In genomic region chr3:71454513-71455423, GRCh38 we compare ENCODE assay signal across 18 cellular contexts.
DNase-seq lines count a peak whose midpoint lies in the region; ATAC-seq and TF ChIP-seq lines count a peak whose summit lies in the region.
"Had no signal": no experiment of that assay in that cellular context is flagged by ENCODE, and none has a peak within 500 bp of the region (broad histone marks: within the 10 kb centered on the region; RNA-seq: fewer than 3 reads in every experiment).

No MANE protein-coding gene starts in this region.

- TF ChIP-seq EP300 in esophagus muscularis mucosa (IDR thresholded peaks at IDR 0.05): no peak

- no peak overlapping the region for H3K27ac ChIP-seq in BLaER1 treated with 17β-estradiol and CSF1 and Interleukin-3, amounts not matched to agents 10 nM and 100 nM
- peak overlapping the region; percentile 86 for H3K27ac ChIP-seq in DOHH2 (ENCODE audit: low read depth, low read length)
- H3K27ac ChIP-seq in VCaP: peak overlapping the region; percentile 92
- H3K27ac ChIP-seq in esophagus muscularis mucosa (replicated peaks in 1 of 4): no peak overlapping the region
- no peak overlapping the region for H3K27ac ChIP-seq in left ventricle myocardium inferior (replicated peaks)
- H3K27ac ChIP-seq: esophagus squamous epithelium, uterus had no signal

- no peak overlapping the region for H3K9ac ChIP-seq in BLaER1 treated with 17β-estradiol and CSF1 and Interleukin-3, amounts not matched to agents 10 nM and 100 nM

- H3K27me3 ChIP-seq in BLaER1 treated with 17β-estradiol and CSF1 and Interleukin-3, amounts not matched to agents 10 nM and 100 nM: peaks cover 37 to 57% (median 46%) of the 10 kb centered on the region in 11 experiments
- H3K27me3 ChIP-seq in DOHH2 (ENCODE audit: control insufficient read depth, low read length) (no peaks in the 10 kb centered on the region), esophagus muscularis mucosa (no peaks in the 10 kb centered on the region), left ventricle myocardium inferior (ENCODE audit: low read depth) (no peaks in the 10 kb centered on the region)
- H3K27me3 ChIP-seq: colonic mucosa, esophagus squamous epithelium, uterus had no signal

- H3K4me2 ChIP-seq in BLaER1 treated with 17β-estradiol and CSF1 and Interleukin-3, amounts not matched to agents 10 nM and 100 nM: peak overlapping the region in 8 of 11 experiments; percentile 5 to 71 (median 54); a peak in 11 of 22 replicates
- H3K4me2 ChIP-seq in DOHH2 (ENCODE audit: low read length): peak overlapping the region; percentile 96

- no peak overlapping the region for H3K4me3 ChIP-seq in BLaER1 treated with 17β-estradiol and CSF1 and Interleukin-3, amounts not matched to agents 10 nM and 100 nM
- H3K4me3 ChIP-seq in DOHH2 (ENCODE audit: low read length) (peak overlapping the region; percentile 70), esophagus muscularis mucosa (no peak overlapping the region), left ventricle myocardium inferior (no peak overlapping the region)
- H3K4me3 ChIP-seq: colonic mucosa, esophagus squamous epithelium, GM12878, uterus had no signal

- intact Hi-C loops in esophagus muscularis mucosa (cut with DNase I): no loop called here
- intact Hi-C loops in left ventricle myocardium inferior (cut with micrococcal nuclease): no loop called here

- TF ChIP-seq CTCF in DOHH2 (IDR thresholded peaks at IDR 0.05; ENCODE audit: low read depth, low read length, poor library complexity, severe bottlenecking) (no peak), VCaP (conservative IDR thresholded peaks at IDR 0.05) (no peak), esophagus muscularis mucosa (IDR thresholded peaks at IDR 0.05) (no peak), GM13976 (IDR thresholded peaks at IDR 0.05; ENCODE audit: borderline replicate concordance, control extremely low read depth, extremely low read depth, insufficient read depth, missing control alignments) (no peak), left ventricle myocardium inferior (IDR thresholded peaks at IDR 0.05; ENCODE audit: borderline replicate concordance) (no peak)

- in situ Hi-C loops in GM13976 (cut with MboI; ENCODE audit: low sequenced_read_pairs, unreplicated experiment): no loop called here

- no peaks in the 10 kb centered on the region for H4K20me1 ChIP-seq in BLaER1 treated with 17β-estradiol and CSF1 and Interleukin-3, amounts not matched to agents 10 nM and 100 nM
- H4K20me1 ChIP-seq in DOHH2 (ENCODE audit: control insufficient read depth, insufficient read depth, low read depth, low read length): no peaks in the 10 kb centered on the region

- H3K4me1 ChIP-seq in BLaER1 treated with 17β-estradiol and CSF1 and Interleukin-3, amounts not matched to agents 10 nM and 100 nM: peaks cover 18 to 37% (median 24%) of the 10 kb centered on the region in 10 experiments; a peak in 19 of 20 replicates
- H3K4me1 ChIP-seq in DOHH2 (ENCODE audit: control insufficient read depth, low read length) (peaks cover 100% of the 10 kb centered on the region), esophagus muscularis mucosa (peaks cover 7 to 93% (median 51%) of the 10 kb centered on the region in 4 donors), left ventricle myocardium inferior (peaks cover 35% of the 10 kb centered on the region)
- H3K4me1 ChIP-seq: uterus had no signal

- no peaks in the 10 kb centered on the region for H3K9me2 ChIP-seq in DOHH2 (replicated peaks; ENCODE audit: control insufficient read depth, low read length)

- no peak for TF ChIP-seq POLR2A in esophagus muscularis mucosa (IDR thresholded peaks at IDR 0.05; ENCODE audit: low read depth)

- ATAC-seq in GM18519 (IDR thresholded peaks at IDR 0.05; ENCODE audit: low FRiP score, unreplicated experiment): no peak
- ATAC-seq: GM12878 had no signal

- no peaks in the 10 kb centered on the region for H3K36me3 ChIP-seq in BLaER1 treated with 17β-estradiol and CSF1 and Interleukin-3, amounts not matched to agents 10 nM and 100 nM
- H3K36me3 ChIP-seq in DOHH2 (ENCODE audit: control insufficient read depth, low read length) (peaks cover 7% of the 10 kb centered on the region; the same call in 1 of the 2 replicates), esophagus muscularis mucosa (no peaks in the 10 kb centered on the region), left ventricle myocardium inferior (no peaks in the 10 kb centered on the region)
- H3K36me3 ChIP-seq: colonic mucosa, esophagus squamous epithelium, uterus had no signal

- peaks cover 100% of the 10 kb centered on the region for H3K79me2 ChIP-seq in DOHH2 (ENCODE audit: control insufficient read depth, low read length)

- H3F3A ChIP-seq in DOHH2 (ENCODE audit: control insufficient read depth, insufficient read depth): peaks cover 32% of the 10 kb centered on the region

- no peaks in the 10 kb centered on the region for H3K9me3 ChIP-seq in BLaER1 treated with 17β-estradiol and CSF1 and Interleukin-3, amounts not matched to agents 10 nM and 100 nM (replicated peaks in 1 of 11)
- no peaks in the 10 kb centered on the region for H3K9me3 ChIP-seq in DOHH2 (ENCODE audit: control insufficient read depth, insufficient read depth, low read length)
- no peaks in the 10 kb centered on the region for H3K9me3 ChIP-seq in esophagus muscularis mucosa
- H3K9me3 ChIP-seq in left ventricle myocardium inferior (replicated peaks): no peaks in the 10 kb centered on the region
- H3K9me3 ChIP-seq: colonic mucosa, esophagus squamous epithelium, uterus had no signal

- DNase-seq in esophagus muscularis mucosa (ENCODE audit: extremely low spot score): peak; percentile 39
- no peak for DNase-seq in GM13976 (ENCODE audit: low spot score)
- DNase-seq in DMS153 treated with DMSO at 0.1 percent for 48 hours (lab: John Stamatoyannopoulos, UW; ENCODE audit: unreplicated experiment): no peak
- no peak for DNase-seq in left ventricle myocardium inferior
- DNase-seq: AML-193, amygdala, esophagus squamous epithelium, left colon, NCI-H2227 treated with DMSO at 0.1 percent for 48 hours, nephron progenitor cell, retina, uterus had no signal

- WGBS in esophagus muscularis mucosa: 84% methylated on average over 15 of the region's 15 CpGs

Comparison
In these comparisons a context has a peak if more than half of its experiments do, and no peak if none do; other contexts are left out.
1. H3K27ac ChIP-seq: peak in DOHH2 (single experiment) and VCaP (single experiment); none in BLaER1 treated with 17β-estradiol and CSF1 and Interleukin-3, amounts not matched to agents 10 nM and 100 nM (0 of 11), esophagus muscularis mucosa (0 of 4) and left ventricle myocardium inferior (single experiment).